ENCODE assay signal across 14 cellular contexts in the genomic region with DNA sequence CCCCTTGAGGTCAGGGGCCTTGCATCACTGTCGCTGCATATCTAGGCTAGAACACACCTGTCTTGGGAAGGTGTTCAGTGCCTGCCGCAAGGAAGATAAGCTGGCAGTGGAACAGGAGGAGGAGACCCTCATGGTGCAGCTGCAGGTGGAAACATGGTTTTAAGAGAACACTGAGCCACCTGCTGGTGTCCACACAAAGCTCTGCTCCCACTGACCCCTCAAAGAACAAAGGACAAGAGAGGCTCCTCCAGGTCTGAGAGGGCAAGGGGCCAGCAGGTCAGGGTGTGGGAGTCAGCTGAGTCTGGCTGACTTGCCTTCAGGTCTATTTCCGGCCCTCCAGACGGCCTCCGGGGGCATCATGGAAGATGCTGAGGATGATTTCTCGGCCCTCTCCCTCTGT.
DNase-seq lines count a peak whose midpoint lies in the region; ATAC-seq and TF ChIP-seq lines count a peak whose summit lies in the region.
"Had no signal": no experiment of that assay in that cellular context is flagged by ENCODE, and none has a peak within 500 bp of the region (broad histone marks: within the 10 kb centered on the region; RNA-seq: fewer than 3 reads in every experiment).

No MANE protein-coding gene starts in this region.

- no peak overlapping the region for H2BK12ac ChIP-seq in neuronal stem cell (ENCODE audit: low read length)

- POLR2A ChIA-PET in HCT116 (lab: Charles Lee), result no interaction called here

- no peak overlapping the region for H2AK5ac ChIP-seq in neuronal stem cell (ENCODE audit: low read depth, low read length)

- no peaks in the 10 kb centered on the region for H3K27me3 ChIP-seq in HCT116 (ENCODE audit: insufficient read depth, low read length)
- H3K27me3 ChIP-seq in neuronal stem cell (ENCODE audit: control insufficient read depth in 3 of 3, insufficient read depth in 3 of 3, low read depth in 1 of 3, low read length in 3 of 3), result peaks cover 0 to 38% (median 0%) of the 10 kb centered on the region in 3 experiments
- no peaks in the 10 kb centered on the region for H3K27me3 ChIP-seq in right cardiac atrium (ENCODE audit: control insufficient read depth, insufficient read depth)
- H3K27me3 ChIP-seq: BLaER1 treated with 17β-estradiol and CSF1 and Interleukin-3, amounts not matched to agents 10 nM and 100 nM had no signal

- no peaks in the 10 kb centered on the region for H4K20me1 ChIP-seq in HCT116 (ENCODE audit: insufficient read depth)
- H4K20me1 ChIP-seq: BLaER1 treated with 17β-estradiol and CSF1 and Interleukin-3, amounts not matched to agents 10 nM and 100 nM had no signal

- H2AFZ ChIP-seq in HCT116 (ENCODE audit: low read depth, low read length, poor library complexity, severe bottlenecking) (no peak overlapping the region), neuronal stem cell (ENCODE audit: low read length) (no peak overlapping the region)
- H2AFZ ChIP-seq: GM23248 had no signal

- no peak overlapping the region for H2BK5ac ChIP-seq in neuronal stem cell (ENCODE audit: low read length)

- ATAC-seq in HCT116 (no peak), right cardiac atrium (no peak), HG02759 (IDR thresholded peaks at IDR 0.05; ENCODE audit: unreplicated experiment) (no peak)

- H4K8ac ChIP-seq in neuronal stem cell (ENCODE audit: low read depth, low read length), result no peak overlapping the region

- no peak overlapping the region for H3K18ac ChIP-seq in neuronal stem cell (ENCODE audit: low read length)

- WGBS in neuronal stem cell (ENCODE audit: extremely low coverage in 2 of 2, insufficient read length in 2 of 2, insufficient replicate concordance in 1 of 2), 2 donors, result no CpG with 5 or more reads among the region's 6 CpGs
- WGBS in right cardiac atrium, result 73% methylated on average over 6 of the region's 6 CpGs

- peaks cover 5 to 12% of the 10 kb centered on the region in 2 experiments for H3K4me1 ChIP-seq in HCT116 (ENCODE audit: control insufficient read depth in 1 of 2, insufficient read depth in 2 of 2, low read length in 2 of 2)
- peaks cover 10 to 35% of the 10 kb centered on the region in 2 donors for H3K4me1 ChIP-seq in neuronal stem cell (ENCODE audit: control insufficient read depth in 2 of 2, insufficient read depth in 1 of 2, low read depth in 1 of 2, low read length in 2 of 2)
- H3K4me1 ChIP-seq in right cardiac atrium (ENCODE audit: control insufficient read depth, insufficient read depth, low read length), result no peaks in the 10 kb centered on the region
- H3K4me1 ChIP-seq: BLaER1 treated with 17β-estradiol and CSF1 and Interleukin-3, amounts not matched to agents 10 nM and 100 nM had no signal

- TF ChIP-seq CTCF in HCT116 (IDR thresholded peaks at IDR 0.05 in 2 of 3, conservative IDR thresholded peaks at IDR 0.05 in 1 of 3; ENCODE audit: borderline replicate concordance in 1 of 3, insufficient read depth in 1 of 3, low read depth in 2 of 3, low read length in 2 of 3) (0 out of 6 replicates have a peak, but pooled peaks of 2 of the 3 experiments have one; percentile 3 to 5), choroid plexus epithelial cell (conservative IDR thresholded peaks at IDR 0.05; ENCODE audit: low read depth, low read length) (peak; percentile 20)

- H2BK120ac ChIP-seq in neuronal stem cell (ENCODE audit: low read depth, low read length), result no peak overlapping the region

- H3K36me3 ChIP-seq in HCT116 (ENCODE audit: control insufficient read depth in 1 of 2, insufficient read depth in 2 of 2, low read length in 2 of 2), result no peaks in the 10 kb centered on the region
- H3K36me3 ChIP-seq in neuronal stem cell (replicated peaks in 1 of 2; ENCODE audit: control insufficient read depth in 2 of 2, insufficient read depth in 2 of 2, low read length in 2 of 2), result no peaks in the 10 kb centered on the region

- DNase-seq in NCI-H146 (lab: John Stamatoyannopoulos, UW) (peak; percentile 32), NCI-H146 treated with DMSO at 0.1 percent for 48 hours (lab: John Stamatoyannopoulos, UW; ENCODE audit: unreplicated experiment) (no peak), HCT116 (ENCODE audit: low read depth, low spot score) (no peak), choroid plexus epithelial cell (ENCODE audit: low read depth) (no peak), neuronal stem cell (ENCODE audit: low spot score) (no peak), right cardiac atrium (no peak)
- no peak for DNase-seq in activated CD4-positive, CD25-positive, alpha-beta regulatory T cell (lab: John Stamatoyannopoulos, UW)
- DNase-seq: AML-193; CD4-positive, CD25-positive, alpha-beta regulatory T cell; DMS 273 treated with DMSO at 0.1 percent for 48 hours; GM23248 had no signal

- no peak for TF ChIP-seq POLR2A in HCT116 (IDR thresholded peaks at IDR 0.05; ENCODE audit: borderline replicate concordance, extremely low read depth, insufficient read depth, insufficient read length)

- H3K79me1 ChIP-seq in neuronal stem cell (ENCODE audit: low read depth, low read length), result no peaks in the 10 kb centered on the region

- RAD21 ChIA-PET in HCT116 (lab: Charles Lee; ENCODE audit: low non-redundant PET in 1 of 2, low total read pairs in 2 of 2, uncharacterized antibody in 2 of 2, unreplicated experiment in 2 of 2), result interaction anchor here in 1 of 2 experiments (1.2 kb wide), 1 partner anchor 15 kb away, joined by 3 read pairs; no protein-coding TSS in a partner anchor

- intact Hi-C loops in HCT116 (cut with micrococcal nuclease), result no loop called here
- intact Hi-C loops in right cardiac atrium (cut with DNase I), result no loop called here

- no peak overlapping the region for H3K4me3 ChIP-seq in HCT116 (replicated peaks in 1 of 2; ENCODE audit: low read depth in 1 of 2, low read length in 2 of 2)
- H3K4me3 ChIP-seq in choroid plexus epithelial cell (ENCODE audit: low read depth, low read length), result no peak overlapping the region
- no peak overlapping the region for H3K4me3 ChIP-seq in neuronal stem cell (ENCODE audit: low read length in 2 of 2)
- H3K4me3 ChIP-seq in right cardiac atrium (ENCODE audit: low read length), result no peak overlapping the region
- H3K4me3 ChIP-seq: BLaER1 treated with 17β-estradiol and CSF1 and Interleukin-3, amounts not matched to agents 10 nM and 100 nM; GM23248 had no signal

- H3K4me2 ChIP-seq in HCT116 (ENCODE audit: low read length) (no peak overlapping the region), neuronal stem cell (ENCODE audit: insufficient read depth, low read length, poor library complexity, severe bottlenecking) (no peak overlapping the region)
- H3K4me2 ChIP-seq: BLaER1 treated with 17β-estradiol and CSF1 and Interleukin-3, amounts not matched to agents 10 nM and 100 nM had no signal

- H3K14ac ChIP-seq in neuronal stem cell (ENCODE audit: low read length), result peak overlapping the region; percentile 5

- no peak overlapping the region for H3K4ac ChIP-seq in neuronal stem cell (ENCODE audit: low read length)

- no TSS peak for BruUV-seq in HCT116 (replicated peaks; lab: Mats Ljungman, UMichigan)

- H3K27ac ChIP-seq in HCT116 (ENCODE audit: low read depth, low read length), result no peak overlapping the region
- H3K27ac ChIP-seq in neuronal stem cell (replicated peaks; ENCODE audit: low read length), result no peak overlapping the region
- no peak overlapping the region for H3K27ac ChIP-seq in right cardiac atrium (ENCODE audit: low read length)
- H3K27ac ChIP-seq: 22Rv1; BLaER1 treated with 17β-estradiol and CSF1 and Interleukin-3, amounts not matched to agents 10 nM and 100 nM; GM23248 had no signal

- no peak overlapping the region for H3K9ac ChIP-seq in HCT116 (ENCODE audit: low read length)
- no peak overlapping the region for H3K9ac ChIP-seq in neuronal stem cell (ENCODE audit: low read depth, low read length, poor library complexity)
- H3K9ac ChIP-seq: BLaER1 treated with 17β-estradiol and CSF1 and Interleukin-3, amounts not matched to agents 10 nM and 100 nM; GM23248 had no signal

- CTCF ChIA-PET in HCT116 (lab: Charles Lee), result interaction anchor here (2.2 kb wide), 1 partner anchor 426 kb away, joined by 7 read pairs; no protein-coding TSS in a partner anchor

- TF ChIP-seq RAD21 in HCT116 (IDR thresholded peaks at IDR 0.05; ENCODE audit: low read depth), result no peak

- no peak overlapping the region for H4K91ac ChIP-seq in neuronal stem cell (ENCODE audit: low read depth, low read length, poor library complexity)

- no peak overlapping the region for H3K23ac ChIP-seq in neuronal stem cell (ENCODE audit: low read depth, low read length, poor library complexity)

- no peaks in the 10 kb centered on the region for H3K79me2 ChIP-seq in HCT116 (ENCODE audit: insufficient read depth, low read length)

- H3K9me3 ChIP-seq in HCT116 (ENCODE audit: control insufficient read depth in 1 of 2, insufficient read depth in 1 of 2, low read depth in 1 of 2, low read length in 2 of 2) (no peaks in the 10 kb centered on the region), neuronal stem cell (replicated peaks in 1 of 2; ENCODE audit: control insufficient read depth in 2 of 2, insufficient read depth in 1 of 2, low read depth in 1 of 2, low read length in 2 of 2) (peaks cover 0 to 5% of the 10 kb centered on the region in 2 donors), right cardiac atrium (ENCODE audit: control insufficient read depth, low read length) (no peaks in the 10 kb centered on the region)
- H3K9me3 ChIP-seq: BLaER1 treated with 17β-estradiol and CSF1 and Interleukin-3, amounts not matched to agents 10 nM and 100 nM had no signal

- H2BK15ac ChIP-seq in neuronal stem cell (ENCODE audit: low read length), result no peak overlapping the region

- no peaks in the 10 kb centered on the region for H3K9me2 ChIP-seq in HCT116 (ENCODE audit: insufficient read depth)

TF ChIP-seq in HCT116, 20 proteins besides CTCF, POLR2A, EP300 and RAD21:
- no peak for TF ChIP-seq ELF1 (IDR thresholded peaks at IDR 0.05; ENCODE audit: borderline replicate concordance, low read depth)
- no peak for TF ChIP-seq EZH2phosphoT487 (IDR thresholded peaks at IDR 0.05; ENCODE audit: borderline replicate concordance)
- TF ChIP-seq POLR2AphosphoS5 (IDR thresholded peaks at IDR 0.05; ENCODE audit: low read depth, low read length), result no peak
- TF ChIP-seq TCF7L2 (IDR thresholded peaks at IDR 0.05; ENCODE audit: borderline replicate concordance, extremely low read depth, insufficient read depth, insufficient read length), result no peak
- no peak for TF ChIP-seq ZFX (IDR thresholded peaks at IDR 0.05)
- TF ChIP-seq JUND (IDR thresholded peaks at IDR 0.05), result no peak
